33 cellular contexts compared by ENCODE assay signal in the genomic region with DNA sequence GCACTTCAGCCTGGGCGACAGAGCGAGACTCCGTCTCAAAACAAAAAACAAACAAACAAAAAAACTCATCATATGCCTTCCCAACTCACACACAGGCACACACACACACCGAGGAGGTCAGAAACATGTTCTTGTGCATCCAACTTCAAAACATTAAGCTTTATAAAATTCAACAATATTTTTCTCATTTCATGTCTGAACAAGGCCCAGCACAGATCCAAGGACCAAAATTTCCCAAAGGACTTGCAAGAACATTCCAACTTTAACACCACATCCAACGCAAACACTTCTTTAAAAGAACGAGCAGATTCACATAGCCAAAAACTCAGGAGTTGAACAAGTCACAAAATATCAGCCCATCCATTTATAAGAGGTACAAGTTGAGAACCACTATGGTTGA.
"Had no signal": no experiment of that assay in that cellular context is flagged by ENCODE, and none has a peak within 500 bp of the region (broad histone marks: within the 10 kb centered on the region; RNA-seq: fewer than 3 reads in every experiment).

No MANE protein-coding gene starts in this region.

- H3K9me3 ChIP-seq: body of pancreas, heart left ventricle, pancreas, prostate gland, thyroid gland had no signal

- H3K4me3 ChIP-seq: body of pancreas, heart left ventricle, pancreas, prostate gland, smooth muscle cell, thyroid gland had no signal

- H3K4me1 Mint-ChIP-seq: activated CD4-positive, alpha-beta memory T cell treated with anti-CD3 and anti-CD28 coated beads, Interleukin-2, amount 10 ng/mL, durations not matched to agents 7 days and 5 days; activated CD4-positive, alpha-beta T cell treated with anti-CD3 and anti-CD28 coated beads, Interleukin-2, amount 10 ng/mL, durations not matched to agents 7 days and 5 days; activated naive CD4-positive, alpha-beta T cell treated with anti-CD3 and anti-CD28 coated beads, Interleukin-2, amount 10 ng/mL, durations not matched to agents 7 days and 5 days; immature natural killer cell; naive thymus-derived CD4-positive, alpha-beta T cell; stimulated activated memory B cell treated with anti-CD40 and anti-IgM and Interleukin-4, amounts not matched to agents 10 μg/mL and 1 μg/mL and 100 μg/mL, for 72 hours; stimulated activated naive CD8-positive, alpha-beta T cell treated with anti-CD3 and anti-CD28 coated beads, Interleukin-15, amount 100 ng/mL, for 72 hours had no signal

- H3K36me3 ChIP-seq: heart left ventricle, pancreas, prostate gland, thyroid gland had no signal

- H3K9me3 Mint-ChIP-seq: activated CD4-positive, alpha-beta memory T cell treated with anti-CD3 and anti-CD28 coated beads, Interleukin-2, amount 10 ng/mL, durations not matched to agents 7 days and 5 days; activated CD4-positive, alpha-beta T cell treated with anti-CD3 and anti-CD28 coated beads, Interleukin-2, amount 10 ng/mL, durations not matched to agents 7 days and 5 days; T-helper 1 cell treated with Interleukin-12 subunit alpha and Interleukin-12 subunit beta and Interleukin-4 antibody, amounts not matched to agents 30 μg/mL and 1 μg/mL, for 36 hours had no signal

- ATAC-seq: body of pancreas; left colon; naive thymus-derived CD4-positive, alpha-beta T cell; stimulated activated memory B cell treated with anti-CD40 and anti-IgM and Interleukin-4, amounts not matched to agents 10 μg/mL and 1 μg/mL and 100 μg/mL, for 72 hours; stimulated activated naive CD8-positive, alpha-beta T cell treated with anti-CD3 and anti-CD28 coated beads, Interleukin-15, amount 100 ng/mL, for 72 hours had no signal

- H3K4me1 ChIP-seq: pancreas, prostate gland had no signal

- DNase-seq: activated CD4-positive, alpha-beta memory T cell treated with anti-CD3 and anti-CD28 coated beads, Interleukin-2, amount 10 ng/mL, durations not matched to agents 7 days and 5 days; activated CD4-positive, alpha-beta T cell treated with anti-CD3 and anti-CD28 coated beads for 1 hour; activated CD4-positive, alpha-beta T cell treated with anti-CD3 and anti-CD28 coated beads, Interleukin-2, amount 10 ng/mL, durations not matched to agents 7 days and 5 days; activated CD8-positive, alpha-beta memory T cell treated with anti-CD3 and anti-CD28 coated beads, Interleukin-2, amount 50 U/mL, for 48 hours; activated gamma-delta T cell; activated naive CD4-positive, alpha-beta T cell treated with anti-CD3 and anti-CD28 coated beads, Interleukin-2, amount 10 ng/mL, durations not matched to agents 7 days and 5 days; activated T-cell treated with anti-CD3 and anti-CD28 coated beads, Interleukin-2, amount 50 U/mL, for 24 hours; amygdala; body of pancreas; cerebellar nuclear complex; cortex of kidney; foreskin fibroblast; heart left ventricle; hypothalamus; immature natural killer cell; kidney; left colon; naive thymus-derived CD4-positive, alpha-beta T cell; pancreas; retina; stimulated activated CD4-positive, alpha-beta T cell treated with anti-CD3 and anti-CD28 coated beads, Interleukin-1b, Interleukin-23, amount 100 ng/mL, for 48 hours; stimulated activated CD4-positive, alpha-beta T cell treated with anti-CD3 and anti-CD28 coated beads, Interleukin-4, amount 100 ng/mL, for 4 hours; stimulated activated CD8-positive, alpha-beta memory T cell treated with anti-CD3 and anti-CD28 coated beads, Interleukin-4, amount 100 ng/mL, for 48 hours; stimulated activated naive CD8-positive, alpha-beta T cell treated with anti-CD3 and anti-CD28 coated beads, Interleukin-15, amount 100 ng/mL, for 72 hours; substantia nigra; SW 1271; T-helper 9 cell; thyroid gland had no signal

- H3K4me3 Mint-ChIP-seq: activated CD4-positive, alpha-beta memory T cell treated with anti-CD3 and anti-CD28 coated beads, Interleukin-2, amount 10 ng/mL, durations not matched to agents 7 days and 5 days; activated CD4-positive, alpha-beta T cell treated with anti-CD3 and anti-CD28 coated beads, Interleukin-2, amount 10 ng/mL, durations not matched to agents 7 days and 5 days; activated naive CD4-positive, alpha-beta T cell treated with anti-CD3 and anti-CD28 coated beads, Interleukin-2, amount 10 ng/mL, durations not matched to agents 7 days and 5 days; activated T-cell treated with anti-CD3 and anti-CD28 coated beads, Interleukin-2, amount 50 U/mL, for 24 hours; immature natural killer cell; mesothelial cell of epicardium; naive thymus-derived CD4-positive, alpha-beta T cell; stimulated activated memory B cell treated with anti-CD40 and anti-IgM and Interleukin-4, amounts not matched to agents 10 μg/mL and 1 μg/mL and 100 μg/mL, for 72 hours; stimulated activated naive CD8-positive, alpha-beta T cell treated with anti-CD3 and anti-CD28 coated beads, Interleukin-15, amount 100 ng/mL, for 72 hours; T-helper 1 cell treated with Interleukin-12 subunit alpha and Interleukin-12 subunit beta and Interleukin-4 antibody, amounts not matched to agents 30 μg/mL and 1 μg/mL, for 36 hours had no signal

- H3K27ac ChIP-seq: prostate gland had no signal

- H3K27me3 Mint-ChIP-seq: activated CD4-positive, alpha-beta memory T cell treated with anti-CD3 and anti-CD28 coated beads, Interleukin-2, amount 10 ng/mL, durations not matched to agents 7 days and 5 days; activated CD4-positive, alpha-beta T cell treated with anti-CD3 and anti-CD28 coated beads, Interleukin-2, amount 10 ng/mL, durations not matched to agents 7 days and 5 days; activated naive CD4-positive, alpha-beta T cell treated with anti-CD3 and anti-CD28 coated beads, Interleukin-2, amount 10 ng/mL, durations not matched to agents 7 days and 5 days; activated T-cell treated with anti-CD3 and anti-CD28 coated beads, Interleukin-2, amount 50 U/mL, for 24 hours; stimulated activated memory B cell treated with anti-CD40 and anti-IgM and Interleukin-4, amounts not matched to agents 10 μg/mL and 1 μg/mL and 100 μg/mL, for 72 hours; stimulated activated naive CD8-positive, alpha-beta T cell treated with anti-CD3 and anti-CD28 coated beads, Interleukin-15, amount 100 ng/mL, for 72 hours had no signal

- H3K36me3 Mint-ChIP-seq: activated naive CD4-positive, alpha-beta T cell treated with anti-CD3 and anti-CD28 coated beads, Interleukin-2, amount 10 ng/mL, durations not matched to agents 7 days and 5 days; immature natural killer cell; naive thymus-derived CD4-positive, alpha-beta T cell; stimulated activated memory B cell treated with anti-CD40 and anti-IgM and Interleukin-4, amounts not matched to agents 10 μg/mL and 1 μg/mL and 100 μg/mL, for 72 hours had no signal

- H3K27ac Mint-ChIP-seq: activated CD4-positive, alpha-beta memory T cell treated with anti-CD3 and anti-CD28 coated beads, Interleukin-2, amount 10 ng/mL, durations not matched to agents 7 days and 5 days; activated CD4-positive, alpha-beta T cell treated with anti-CD3 and anti-CD28 coated beads, Interleukin-2, amount 10 ng/mL, durations not matched to agents 7 days and 5 days; activated naive CD4-positive, alpha-beta T cell treated with anti-CD3 and anti-CD28 coated beads, Interleukin-2, amount 10 ng/mL, durations not matched to agents 7 days and 5 days; activated T-cell treated with anti-CD3 and anti-CD28 coated beads, Interleukin-2, amount 50 U/mL, for 24 hours; immature natural killer cell; naive thymus-derived CD4-positive, alpha-beta T cell; stimulated activated memory B cell treated with anti-CD40 and anti-IgM and Interleukin-4, amounts not matched to agents 10 μg/mL and 1 μg/mL and 100 μg/mL, for 72 hours; T-helper 1 cell treated with Interleukin-12 subunit alpha and Interleukin-12 subunit beta and Interleukin-4 antibody, amounts not matched to agents 30 μg/mL and 1 μg/mL, for 36 hours had no signal

- H3K27me3 ChIP-seq: body of pancreas, heart left ventricle, pancreas, thyroid gland had no signal
